1 cellular context compared by ENCODE assay signal in genomic region chr3:157459706-157460105, GRCh38.
TF ChIP-seq lines count a peak whose summit lies in the region.

No MANE protein-coding gene starts in this region.

TF ChIP-seq in endothelial cell of umbilical vein, 7 proteins besides CTCF, POLR2A, EP300 and RAD21:
- TF ChIP-seq FOS (IDR thresholded peaks at IDR 0.05; ENCODE audit: borderline replicate concordance, insufficient read depth, low read length) (no peak), EZH2 (IDR thresholded peaks at IDR 0.05; ENCODE audit: borderline replicate concordance, low read depth, low read length, severe bottlenecking) (no peak), POLR2AphosphoS5 (IDR thresholded peaks at IDR 0.05; ENCODE audit: insufficient read depth, low read depth, low read length) (no peak), MYC (IDR thresholded peaks at IDR 0.05; ENCODE audit: low read depth, low read length) (no peak), JUN (IDR thresholded peaks at IDR 0.05; ENCODE audit: borderline replicate concordance, insufficient read depth, insufficient read length, low read depth) (no peak), GATA2 (IDR thresholded peaks at IDR 0.05; ENCODE audit: insufficient read depth, insufficient read length, low read depth, low read length) (no peak)
- TF ChIP-seq, protein P1, sequence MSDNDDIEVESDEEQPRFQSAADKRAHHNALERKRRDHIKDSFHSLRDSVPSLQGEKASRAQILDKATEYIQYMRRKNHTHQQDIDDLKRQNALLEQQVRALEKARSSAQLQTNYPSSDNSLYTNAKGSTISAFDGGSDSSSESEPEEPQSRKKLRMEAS (IDR thresholded peaks at IDR 0.05; ENCODE audit: insufficient read depth, insufficient read length): no peak
TF ChIP-seq in endothelial cell of umbilical vein: peak in this region for 0.
